In the genomic region with DNA sequence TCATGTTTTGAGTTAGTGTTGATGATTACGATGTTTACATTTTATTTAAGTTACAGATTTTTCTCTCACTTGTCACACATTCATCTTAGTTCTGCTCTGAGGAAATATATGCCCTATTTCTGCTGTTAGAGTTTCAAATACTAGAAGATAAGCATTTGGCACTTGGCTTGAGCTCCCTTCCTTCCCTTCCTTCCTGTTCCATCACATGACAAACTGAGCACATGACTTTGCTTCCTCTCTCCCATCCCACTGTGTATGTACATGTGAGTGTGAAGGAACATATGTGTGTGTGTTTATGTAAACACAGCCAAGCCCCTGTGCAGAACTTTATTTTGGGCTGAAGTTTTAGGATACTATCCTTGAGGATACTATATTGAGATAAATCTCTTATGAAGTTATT, we compare ENCODE assay signal across 19 cellular contexts.
"Had no signal": no experiment of that assay in that cellular context is flagged by ENCODE, and none has a peak within 500 bp of the region (broad histone marks: within the 10 kb centered on the region; RNA-seq: fewer than 3 reads in every experiment).

No MANE protein-coding gene starts in this region.

- H3K27ac Mint-ChIP-seq: activated CD4-positive, alpha-beta T cell treated with anti-CD3 and anti-CD28 coated beads, Interleukin-2, amount 10 ng/mL, durations not matched to agents 7 days and 5 days; activated naive CD8-positive, alpha-beta T cell treated with anti-CD3 and anti-CD28 coated beads, Interleukin-2, amount 10 ng/mL, durations not matched to agents 7 days and 5 days; brain; stimulated activated memory B cell treated with anti-CD40 and anti-IgM and Interleukin-4, amounts not matched to agents 10 μg/mL and 1 μg/mL and 100 μg/mL, for 72 hours had no signal

- H3K36me3 Mint-ChIP-seq: activated naive CD8-positive, alpha-beta T cell treated with anti-CD3 and anti-CD28 coated beads, Interleukin-2, amount 10 ng/mL, durations not matched to agents 7 days and 5 days; brain; stimulated activated memory B cell treated with anti-CD40 and anti-IgM and Interleukin-4, amounts not matched to agents 10 μg/mL and 1 μg/mL and 100 μg/mL, for 72 hours had no signal

- DNase-seq: activated CD4-positive, alpha-beta T cell treated with anti-CD3 and anti-CD28 coated beads, Interleukin-2, amount 10 ng/mL, durations not matched to agents 7 days and 5 days; activated CD4-positive, CD25-positive, alpha-beta regulatory T cell; activated CD8-positive, alpha-beta memory T cell treated with anti-CD3 and anti-CD28 coated beads, Interleukin-2, amount 50 U/mL, for 48 hours; activated naive CD4-positive, alpha-beta T cell; activated naive CD8-positive, alpha-beta T cell treated with anti-CD3 and anti-CD28 coated beads, Interleukin-2, amount 10 ng/mL, durations not matched to agents 7 days and 5 days; central memory CD4-positive, alpha-beta T cell; effector CD8-positive, alpha-beta T cell; gastrocnemius medialis; heart right ventricle; left lung; pancreas; stimulated activated CD4-positive, alpha-beta T cell treated with anti-CD3 and anti-CD28 coated beads, Interleukin-12 subunit alpha, Interleukin-12 subunit beta, amount 100 ng/mL, for 4 hours; stimulated activated CD4-positive, alpha-beta T cell treated with anti-CD3 and anti-CD28 coated beads, Interleukin-2, amount 100 ng/mL, for 24 hours; SW 1271 had no signal

- H3K36me3 ChIP-seq: gastrocnemius medialis, heart right ventricle, left lung, pancreas, tibial nerve, vagina had no signal

- H3K9me3 Mint-ChIP-seq: activated CD4-positive, alpha-beta T cell treated with anti-CD3 and anti-CD28 coated beads, Interleukin-2, amount 10 ng/mL, durations not matched to agents 7 days and 5 days; activated naive CD8-positive, alpha-beta T cell treated with anti-CD3 and anti-CD28 coated beads, Interleukin-2, amount 10 ng/mL, durations not matched to agents 7 days and 5 days; brain; stimulated activated memory B cell treated with anti-CD40 and anti-IgM and Interleukin-4, amounts not matched to agents 10 μg/mL and 1 μg/mL and 100 μg/mL, for 72 hours had no signal

- H3K4me1 Mint-ChIP-seq: activated CD4-positive, alpha-beta T cell treated with anti-CD3 and anti-CD28 coated beads, Interleukin-2, amount 10 ng/mL, durations not matched to agents 7 days and 5 days; activated naive CD8-positive, alpha-beta T cell treated with anti-CD3 and anti-CD28 coated beads, Interleukin-2, amount 10 ng/mL, durations not matched to agents 7 days and 5 days; brain; stimulated activated memory B cell treated with anti-CD40 and anti-IgM and Interleukin-4, amounts not matched to agents 10 μg/mL and 1 μg/mL and 100 μg/mL, for 72 hours had no signal

- H3K9me3 ChIP-seq: gastrocnemius medialis, heart right ventricle, pancreas, tibial nerve, vagina had no signal

- H3K27me3 Mint-ChIP-seq: activated CD4-positive, alpha-beta T cell treated with anti-CD3 and anti-CD28 coated beads, Interleukin-2, amount 10 ng/mL, durations not matched to agents 7 days and 5 days; activated naive CD8-positive, alpha-beta T cell treated with anti-CD3 and anti-CD28 coated beads, Interleukin-2, amount 10 ng/mL, durations not matched to agents 7 days and 5 days; brain; stimulated activated memory B cell treated with anti-CD40 and anti-IgM and Interleukin-4, amounts not matched to agents 10 μg/mL and 1 μg/mL and 100 μg/mL, for 72 hours had no signal

- H3K4me3 Mint-ChIP-seq: activated CD4-positive, alpha-beta T cell treated with anti-CD3 and anti-CD28 coated beads, Interleukin-2, amount 10 ng/mL, durations not matched to agents 7 days and 5 days; activated naive CD8-positive, alpha-beta T cell treated with anti-CD3 and anti-CD28 coated beads, Interleukin-2, amount 10 ng/mL, durations not matched to agents 7 days and 5 days; brain; stimulated activated memory B cell treated with anti-CD40 and anti-IgM and Interleukin-4, amounts not matched to agents 10 μg/mL and 1 μg/mL and 100 μg/mL, for 72 hours had no signal

- H3K27ac ChIP-seq: coronary artery, gastrocnemius medialis, heart right ventricle, left lung, pancreas, tibial nerve, vagina had no signal

- H3K4me3 ChIP-seq: coronary artery, gastrocnemius medialis, heart right ventricle, left lung, pancreas, tibial nerve, vagina had no signal

- ATAC-seq: gastrocnemius medialis; heart right ventricle; left lung; pancreas; stimulated activated memory B cell treated with anti-CD40 and anti-IgM and Interleukin-4, amounts not matched to agents 10 μg/mL and 1 μg/mL and 100 μg/mL, for 72 hours had no signal

- H3K27me3 ChIP-seq: gastrocnemius medialis, heart right ventricle, left lung, pancreas, tibial nerve, vagina had no signal

- H3K4me1 ChIP-seq: gastrocnemius medialis, left lung had no signal
